ENCODE assay signal across 40 cellular contexts in the genomic region with DNA sequence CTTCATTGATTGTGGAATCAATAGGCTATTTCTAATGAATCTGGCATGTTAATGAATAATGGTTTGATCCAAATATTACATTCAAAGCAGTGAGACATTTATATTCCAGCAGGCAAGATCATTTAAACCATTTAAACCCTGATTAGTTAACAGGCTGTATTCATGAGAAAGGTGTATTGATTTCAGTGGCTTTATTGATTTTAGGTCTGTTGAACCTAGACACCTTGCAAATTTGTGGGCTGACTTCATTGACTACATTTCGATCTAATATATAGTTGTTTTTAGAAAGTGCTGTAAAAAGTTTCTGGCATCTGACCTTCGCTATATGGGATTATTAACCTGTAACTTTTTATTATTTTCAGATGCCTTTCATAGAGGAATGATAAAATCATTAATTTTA.
"Had no signal": no experiment of that assay in that cellular context is flagged by ENCODE, and none has a peak within 500 bp of the region (broad histone marks: within the 10 kb centered on the region; RNA-seq: fewer than 3 reads in every experiment).

No MANE protein-coding gene starts in this region.

- H3K4me1 ChIP-seq: ascending aorta, body of pancreas, breast epithelium had no signal

- H3K9me3 Mint-ChIP-seq: activated naive CD4-positive, alpha-beta T cell treated with anti-CD3 and anti-CD28 coated beads for 36 hours; activated naive CD4-positive, alpha-beta T cell treated with anti-CD3 and anti-CD28 coated beads, Interleukin-2, amount 10 ng/mL, durations not matched to agents 7 days and 5 days; activated naive CD4-positive, alpha-beta T cell treated with anti-CD3 and anti-CD28 coated beads, Interleukin-2, amount 50 U/mL, for 24 hours; activated naive CD4-positive, alpha-beta T cell treated with anti-CD3 and anti-CD28 coated beads, Interleukin-2, amount 50 U/mL, for 72 hours; activated naive CD8-positive, alpha-beta T cell treated with anti-CD3 and anti-CD28 coated beads for 36 hours; activated naive CD8-positive, alpha-beta T cell treated with anti-CD3 and anti-CD28 coated beads, Interleukin-2, amount 10 ng/mL, durations not matched to agents 7 days and 5 days; activated naive CD8-positive, alpha-beta T cell treated with anti-CD3 and anti-CD28 coated beads, Interleukin-2, amount 50 U/mL, for 24 hours; activated T-cell treated with anti-CD3 and anti-CD28 coated beads, Interleukin-2, amount 50 U/mL, for 24 hours; activated T-cell treated with anti-CD3 and anti-CD28 coated beads, Interleukin-2, amount 50 U/mL, for 4 hours; activated T-cell treated with anti-CD3 and anti-CD28 coated beads, Interleukin-2, amount 50 U/mL, for 72 hours; activated T-helper 1 cell treated with anti-CD3 and anti-CD28 coated beads, Interleukin-12 subunit alpha, Interleukin-12 subunit beta, Interleukin-2, Interleukin-4 antibody, amounts not matched to agents 30 ng/mL and 10 ng/mL and 1 ng/mL, durations not matched to agents 14 hours and 24 hours and 36 hours; activated T-helper 17 cell treated with anti-CD3 and anti-CD28 coated beads, Interleukin-2, amount 50 U/mL, for 72 hours; activated T-helper 2 cell treated with anti-CD3 and anti-CD28 coated beads, Interferon-gamma antibody, Interleukin-2, Interleukin-4, amounts not matched to agents 10 μg/mL and 5 μg/mL and 100 μg/mL, durations not matched to agents 14 hours and 24 hours and 36 hours; brain; central memory CD8-positive, alpha-beta T cell had no signal

- H3K27me3 Mint-ChIP-seq: activated naive CD4-positive, alpha-beta T cell treated with anti-CD3 and anti-CD28 coated beads, Interleukin-2, amount 10 ng/mL, durations not matched to agents 7 days and 5 days; activated naive CD8-positive, alpha-beta T cell treated with anti-CD3 and anti-CD28 coated beads, Interleukin-2, amount 50 U/mL, for 24 hours; brain had no signal

- H3K36me3 Mint-ChIP-seq: activated naive CD4-positive, alpha-beta T cell treated with anti-CD3 and anti-CD28 coated beads, Interleukin-2, amount 10 ng/mL, durations not matched to agents 7 days and 5 days; activated naive CD4-positive, alpha-beta T cell treated with anti-CD3 and anti-CD28 coated beads, Interleukin-2, amount 50 U/mL, for 24 hours; activated naive CD4-positive, alpha-beta T cell treated with anti-CD3 and anti-CD28 coated beads, Interleukin-2, amount 50 U/mL, for 72 hours; activated naive CD8-positive, alpha-beta T cell; activated naive CD8-positive, alpha-beta T cell treated with anti-CD3 and anti-CD28 coated beads for 36 hours; activated naive CD8-positive, alpha-beta T cell treated with anti-CD3 and anti-CD28 coated beads, Interleukin-2, amount 10 ng/mL, durations not matched to agents 7 days and 5 days; brain had no signal

- H3K4me3 Mint-ChIP-seq: activated naive CD4-positive, alpha-beta T cell treated with anti-CD3 and anti-CD28 coated beads for 36 hours; activated naive CD4-positive, alpha-beta T cell treated with anti-CD3 and anti-CD28 coated beads, Interleukin-2, amount 10 ng/mL, durations not matched to agents 7 days and 5 days; activated naive CD4-positive, alpha-beta T cell treated with anti-CD3 and anti-CD28 coated beads, Interleukin-2, amount 50 U/mL, for 24 hours; activated naive CD8-positive, alpha-beta T cell; activated naive CD8-positive, alpha-beta T cell treated with anti-CD3 and anti-CD28 coated beads for 36 hours; activated naive CD8-positive, alpha-beta T cell treated with anti-CD3 and anti-CD28 coated beads, Interleukin-2, amount 10 ng/mL, durations not matched to agents 7 days and 5 days; activated naive CD8-positive, alpha-beta T cell treated with anti-CD3 and anti-CD28 coated beads, Interleukin-2, amount 50 U/mL, for 24 hours; activated T-cell treated with anti-CD3 and anti-CD28 coated beads, Interleukin-2, amount 50 U/mL, for 24 hours; activated T-cell treated with anti-CD3 and anti-CD28 coated beads, Interleukin-2, amount 50 U/mL, for 4 hours; activated T-cell treated with anti-CD3 and anti-CD28 coated beads, Interleukin-2, amount 50 U/mL, for 72 hours; activated T-helper 1 cell treated with anti-CD3 and anti-CD28 coated beads, Interleukin-12 subunit alpha, Interleukin-12 subunit beta, Interleukin-2, Interleukin-4 antibody, amounts not matched to agents 30 ng/mL and 10 ng/mL and 1 ng/mL, durations not matched to agents 14 hours and 24 hours and 36 hours; activated T-helper 17 cell treated with anti-CD3 and anti-CD28 coated beads, Interleukin-2, amount 50 U/mL, for 72 hours; brain; central memory CD8-positive, alpha-beta T cell had no signal

- H3K4me3 ChIP-seq: adrenal gland, ascending aorta, body of pancreas, breast epithelium, cardiac muscle cell had no signal

- ATAC-seq: activated naive CD4-positive, alpha-beta T cell treated with anti-CD3 and anti-CD28 coated beads, Interleukin-2, amount 50 U/mL, for 72 hours; activated naive CD8-positive, alpha-beta T cell treated with anti-CD3 and anti-CD28 coated beads, Interleukin-2, amount 50 U/mL, for 24 hours; activated T-cell treated with anti-CD3 and anti-CD28 coated beads, Interleukin-2, amount 50 U/mL, for 4 hours; activated T-cell treated with anti-CD3 and anti-CD28 coated beads, Interleukin-2, amount 50 U/mL, for 72 hours; activated T-helper 17 cell treated with anti-CD3 and anti-CD28 coated beads, Interleukin-2, amount 50 U/mL, for 72 hours; body of pancreas had no signal

- H3K4me1 Mint-ChIP-seq: activated naive CD4-positive, alpha-beta T cell treated with anti-CD3 and anti-CD28 coated beads, Interleukin-2, amount 10 ng/mL, durations not matched to agents 7 days and 5 days; activated naive CD4-positive, alpha-beta T cell treated with anti-CD3 and anti-CD28 coated beads, Interleukin-2, amount 50 U/mL, for 24 hours; activated naive CD8-positive, alpha-beta T cell treated with anti-CD3 and anti-CD28 coated beads for 36 hours; activated naive CD8-positive, alpha-beta T cell treated with anti-CD3 and anti-CD28 coated beads, Interleukin-2, amount 10 ng/mL, durations not matched to agents 7 days and 5 days; activated naive CD8-positive, alpha-beta T cell treated with anti-CD3 and anti-CD28 coated beads, Interleukin-2, amount 50 U/mL, for 24 hours; activated T-helper 17 cell treated with anti-CD3 and anti-CD28 coated beads, Interleukin-2, amount 50 U/mL, for 72 hours; central memory CD8-positive, alpha-beta T cell had no signal

- H3K27me3 ChIP-seq: adrenal gland, ascending aorta, body of pancreas, brain microvascular endothelial cell, breast epithelium, cardiac muscle cell had no signal

- H3K27ac Mint-ChIP-seq: activated naive CD4-positive, alpha-beta T cell treated with anti-CD3 and anti-CD28 coated beads for 36 hours; activated naive CD4-positive, alpha-beta T cell treated with anti-CD3 and anti-CD28 coated beads, Interleukin-2, amount 10 ng/mL, durations not matched to agents 7 days and 5 days; activated naive CD4-positive, alpha-beta T cell treated with anti-CD3 and anti-CD28 coated beads, Interleukin-2, amount 50 U/mL, for 24 hours; activated naive CD4-positive, alpha-beta T cell treated with anti-CD3 and anti-CD28 coated beads, Interleukin-2, amount 50 U/mL, for 72 hours; activated naive CD8-positive, alpha-beta T cell; activated naive CD8-positive, alpha-beta T cell treated with anti-CD3 and anti-CD28 coated beads for 36 hours; activated naive CD8-positive, alpha-beta T cell treated with anti-CD3 and anti-CD28 coated beads, Interleukin-2, amount 10 ng/mL, durations not matched to agents 7 days and 5 days; activated naive CD8-positive, alpha-beta T cell treated with anti-CD3 and anti-CD28 coated beads, Interleukin-2, amount 50 U/mL, for 24 hours; activated T-cell treated with anti-CD3 and anti-CD28 coated beads, Interleukin-2, amount 50 U/mL, for 24 hours; activated T-cell treated with anti-CD3 and anti-CD28 coated beads, Interleukin-2, amount 50 U/mL, for 72 hours; activated T-helper 1 cell treated with anti-CD3 and anti-CD28 coated beads, Interleukin-12 subunit alpha, Interleukin-12 subunit beta, Interleukin-2, Interleukin-4 antibody, amounts not matched to agents 30 ng/mL and 10 ng/mL and 1 ng/mL, durations not matched to agents 14 hours and 24 hours and 36 hours; activated T-helper 17 cell treated with anti-CD3 and anti-CD28 coated beads, Interleukin-2, amount 50 U/mL, for 72 hours; activated T-helper 2 cell treated with anti-CD3 and anti-CD28 coated beads, Interferon-gamma antibody, Interleukin-2, Interleukin-4, amounts not matched to agents 10 μg/mL and 5 μg/mL and 100 μg/mL, durations not matched to agents 14 hours and 24 hours and 36 hours; brain had no signal

- H3K9me3 ChIP-seq: adrenal gland, ascending aorta, body of pancreas, breast epithelium had no signal

- H3K27ac ChIP-seq: adrenal gland, ascending aorta, body of pancreas, brain microvascular endothelial cell, breast epithelium, cardiac muscle cell had no signal

- DNase-seq: activated effector memory CD4-positive, alpha-beta T cell treated with anti-CD3 and anti-CD28 coated beads, Interleukin-2, amount 50 U/mL, for 16 hours; activated effector memory CD4-positive, alpha-beta T cell treated with Interleukin-2 at 50 U/mL for 16 hours; activated gamma-delta T cell; activated gamma-delta T cell treated with Interleukin-2 at 50 U/mL for 16 hours; activated naive CD4-positive, alpha-beta T cell; activated naive CD4-positive, alpha-beta T cell treated with anti-CD3 and anti-CD28 coated beads for 36 hours; activated naive CD4-positive, alpha-beta T cell treated with anti-CD3 and anti-CD28 coated beads, Interleukin-2, amount 10 ng/mL, durations not matched to agents 7 days and 5 days; activated naive CD4-positive, alpha-beta T cell treated with anti-CD3 and anti-CD28 coated beads, Interleukin-2, amount 50 U/mL, for 16 hours; activated naive CD4-positive, alpha-beta T cell treated with Interleukin-2 at 50 U/mL for 16 hours; activated naive CD8-positive, alpha-beta T cell treated with anti-CD3 and anti-CD28 coated beads for 36 hours; activated naive CD8-positive, alpha-beta T cell treated with anti-CD3 and anti-CD28 coated beads, Interleukin-2, amount 10 ng/mL, durations not matched to agents 7 days and 5 days; activated naive CD8-positive, alpha-beta T cell treated with anti-CD3 and anti-CD28 coated beads, Interleukin-2, amount 50 U/mL, for 24 hours; activated T-cell treated with anti-CD3 and anti-CD28 coated beads, Interleukin-2, amount 50 U/mL, for 1 hour; activated T-cell treated with anti-CD3 and anti-CD28 coated beads, Interleukin-2, amount 50 U/mL, for 24 hours; activated T-cell treated with anti-CD3 and anti-CD28 coated beads, Interleukin-2, amount 50 U/mL, for 4 hours; activated T-cell treated with anti-CD3 and anti-CD28 coated beads, Interleukin-2, amount 50 U/mL, for 48 hours; activated T-cell treated with anti-CD3 and anti-CD28 coated beads, Interleukin-2, amount 50 U/mL, for 72 hours; adrenal gland; amniotic stem cell; amygdala; anterior cingulate cortex; aorta; body of pancreas; brain microvascular endothelial cell; caudate nucleus; central memory CD4-positive, alpha-beta T cell; cerebellar nuclear complex had no signal

- H3K36me3 ChIP-seq: adrenal gland, ascending aorta, brain microvascular endothelial cell, breast epithelium, cardiac muscle cell had no signal

- FAIRE-seq: astrocyte, bronchial epithelial cell had no signal
